In the genomic region with DNA sequence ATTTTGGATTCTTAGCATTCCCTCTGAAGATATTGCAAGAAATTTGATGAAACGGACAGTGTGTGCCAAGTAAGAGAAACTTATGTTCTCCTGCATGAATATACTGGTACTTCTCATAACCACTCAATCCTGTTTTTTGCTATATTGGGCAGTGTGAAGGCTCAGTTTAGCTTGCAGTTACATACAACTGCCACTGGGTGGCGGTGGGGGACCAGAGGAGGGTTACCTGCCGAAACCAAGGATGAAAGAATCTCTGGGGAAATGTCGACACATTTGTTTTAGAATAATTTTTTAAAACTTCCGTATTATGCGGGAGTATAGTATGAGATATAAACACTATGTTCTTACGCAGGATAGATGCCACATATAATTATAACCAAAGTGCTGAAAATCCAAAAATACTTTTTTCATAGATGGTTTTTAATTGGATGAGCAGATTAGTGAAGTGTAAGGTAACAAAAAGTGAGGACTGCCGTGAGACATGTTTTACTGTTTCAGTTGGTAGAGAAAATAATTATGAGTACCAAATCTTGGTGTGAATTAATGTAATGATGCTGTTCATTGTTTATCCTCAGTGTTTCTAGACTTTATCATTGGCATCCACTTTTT, we compare ENCODE assay signal across 8 cellular contexts. TPM values are rescaled to one million over a fixed set of nuclear protein-coding genes. Genes with fewer than 3 reads are reported as not detected.
DNase-seq lines count a peak whose midpoint lies in the region; ATAC-seq and TF ChIP-seq lines count a peak whose summit lies in the region.

No MANE protein-coding gene starts in this region.

- ATAC-seq in GM18502 (IDR thresholded peaks at IDR 0.05; ENCODE audit: poor library complexity, unreplicated experiment): peak; percentile 96
- ATAC-seq in HG02885 (IDR thresholded peaks at IDR 0.05; ENCODE audit: poor library complexity, unreplicated experiment): peak; percentile 95

- intact Hi-C loops in ascending aorta (cut with DNase I) (loop anchor here (5.0 kb wide), 1 partner anchor 1271 kb away; a partner anchor contains a TSS), spleen (cut with DNase I; ENCODE audit: low total_unique reads) (no loop called here)

- H3K36me3 ChIP-seq in ascending aorta (peaks cover 13 to 35% of the 10 kb centered on the region in 2 donors), hepatocyte (replicated peaks; ENCODE audit: insufficient read depth, low read depth) (no peaks in the 10 kb centered on the region), spleen (peaks cover 0 to 37% (median 16%) of the 10 kb centered on the region in 6 donors)

- H3K27ac ChIP-seq in 22Rv1 (no peak overlapping the region), ascending aorta (no peak overlapping the region), hepatocyte (no peak overlapping the region), spleen (no peak overlapping the region)

- H3K9me2 ChIP-seq in hepatocyte (replicated peaks; ENCODE audit: insufficient read depth): no peaks in the 10 kb centered on the region

- 22% methylated on average over 8 of the region's 8 CpGs for WGBS in hepatocyte (ENCODE audit: low lambda C conversion rate, missing lambda C conversion rate)
- whole genome bisulfite sequencing in spleen, 5 donors: 9 to 16% (median 13%) methylated on average over 8 of the region's 8 CpGs

- TF ChIP-seq POLR2A in spleen (IDR thresholded peaks at IDR 0.05): no peak

- TF ChIP-seq CTCF in 22Rv1 (IDR thresholded peaks at IDR 0.05) (peak; percentile 97), ascending aorta (IDR thresholded peaks at IDR 0.05) (peak; percentile 59 to 96 (median 96)), hepatocyte (IDR thresholded peaks at IDR 0.05; ENCODE audit: poor library complexity) (peak; percentile 94), spleen (IDR thresholded peaks at IDR 0.05 in 8 of 11, conservative IDR thresholded peaks at IDR 0.05 in 3 of 11) (peak; percentile 60 to 94 (median 92))

- H3K4me1 ChIP-seq in ascending aorta (no peaks in the 10 kb centered on the region), hepatocyte (ENCODE audit: insufficient read depth) (no peaks in the 10 kb centered on the region), spleen (peaks cover 0 to 29% (median 13%) of the 10 kb centered on the region in 6 donors)

- H3K9me3 ChIP-seq in ascending aorta (no peaks in the 10 kb centered on the region), hepatocyte (ENCODE audit: low read depth) (no peaks in the 10 kb centered on the region), spleen (no peaks in the 10 kb centered on the region)

- peaks cover 14% of the 10 kb centered on the region for H4K20me1 ChIP-seq in hepatocyte (ENCODE audit: insufficient read depth, poor library complexity, severe bottlenecking)

- H2AFZ ChIP-seq in hepatocyte: no peak overlapping the region

- peak overlapping the region; percentile 40 for H3K4me2 ChIP-seq in hepatocyte

- DNase-seq in NCI-H1694 (lab: John Stamatoyannopoulos, UW) (peak; percentile 40), T-helper 9 cell (peak; percentile 62), ascending aorta (ENCODE audit: low spot score in 2 of 2) (no peak), hepatocyte (ENCODE audit: low spot score) (peak; percentile 81), spleen (peak; percentile 90)

- H3K4me3 ChIP-seq in ascending aorta: peak overlapping the region in 1 of 2 donors; percentile 23
- no peak overlapping the region for H3K4me3 ChIP-seq in hepatocyte
- H3K4me3 ChIP-seq in spleen: peak overlapping the region in 2 of 8 donors; percentile 10 to 38

- H3K79me2 ChIP-seq in hepatocyte: peaks cover 47% of the 10 kb centered on the region

- no peaks in the 10 kb centered on the region for H3K27me3 ChIP-seq in ascending aorta
- H3K27me3 ChIP-seq in hepatocyte: no peaks in the 10 kb centered on the region
- no peaks in the 10 kb centered on the region for H3K27me3 ChIP-seq in spleen (replicated peaks in 1 of 7)

RNA-seq across cellular contexts. Expression of a gene that starts 9.7 kb away (rescaled TPM):
- total RNA-seq in ascending aorta (44.6 TPM), hepatocyte (20.7 and 27.6 TPM in 2 replicates), spleen (10 to 100 TPM; 18.4 to 37.7 (median 23.8) TPM)
- polyA plus RNA-seq in hepatocyte (14.8 and 18.6 TPM in 2 replicates), spleen (10 to 100 TPM; 10.7 to 16.5 (median 11.1) TPM)

RNA-seq across cellular contexts. Expression of a gene that starts 39.5 kb away (rescaled TPM):
- total RNA-seq in ascending aorta (5.2 TPM), hepatocyte (28.0 and 32.9 TPM in 2 replicates), spleen (10 to 100 TPM; 13.4 to 18.6 (median 16.0) TPM)
- polyA plus RNA-seq in hepatocyte (12.0 and 15.4 TPM in 2 replicates), spleen (1 to 10 TPM; 5.0 to 8.5 (median 6.3) TPM)

Comparison
In these comparisons a context has a peak if more than half of its experiments do, and no peak if none do; other contexts are left out.
1. DNase-seq: peak in NCI-H1694 (single experiment), T-helper 9 cell (single experiment), hepatocyte (single experiment) and spleen (single experiment); none in ascending aorta (0 of 2).
2. Peak in every context shown above with its lines, with median percentiles within 50 percentile points of each other: CTCF ChIP-seq.